ENCODE assay signal across 22 cellular contexts in genomic region chr22:20881869-20882815, GRCh38.
DNase-seq lines count a peak whose midpoint lies in the region; ATAC-seq and TF ChIP-seq lines count a peak whose summit lies in the region.
"Had no signal": no experiment of that assay in that cellular context is flagged by ENCODE, and none has a peak within 500 bp of the region (broad histone marks: within the 10 kb centered on the region; RNA-seq: fewer than 3 reads in every experiment).

No MANE protein-coding gene starts in this region.

- no peak overlapping the region for H3K4me3 Mint-ChIP-seq in activated naive CD4-positive, alpha-beta T cell treated with anti-CD3 and anti-CD28 coated beads, Interleukin-2, amount 10 ng/mL, durations not matched to agents 7 days and 5 days
- no peak overlapping the region for H3K4me3 Mint-ChIP-seq in stimulated activated effector memory CD8-positive, alpha-beta T cell treated with anti-CD3 and anti-CD28 coated beads, Interleukin-12 subunit alpha, Interleukin-12 subunit beta, amount 100 ng/mL, for 72 hours
- H3K4me3 Mint-ChIP-seq: CD14-positive monocyte; CD4-positive, alpha-beta T cell; CD8-positive, alpha-beta memory T cell; GM23338; H9 had no signal

- no peak for ATAC-seq in RWPE2 (ENCODE audit: low read depth)
- ATAC-seq in stimulated activated effector memory CD8-positive, alpha-beta T cell treated with anti-CD3 and anti-CD28 coated beads, Interleukin-12 subunit alpha, Interleukin-12 subunit beta, amount 100 ng/mL, for 72 hours = no peak
- ATAC-seq in HG02763 (IDR thresholded peaks at IDR 0.05; ENCODE audit: unreplicated experiment) = no peak
- ATAC-seq: GM12878, GM23338, HCT116 had no signal

- H3K4me1 Mint-ChIP-seq in activated naive CD4-positive, alpha-beta T cell treated with anti-CD3 and anti-CD28 coated beads, Interleukin-2, amount 10 ng/mL, durations not matched to agents 7 days and 5 days = no peaks in the 10 kb centered on the region
- peaks cover 11% of the 10 kb centered on the region for H3K4me1 Mint-ChIP-seq in stimulated activated effector memory CD8-positive, alpha-beta T cell treated with anti-CD3 and anti-CD28 coated beads, Interleukin-12 subunit alpha, Interleukin-12 subunit beta, amount 100 ng/mL, for 72 hours
- H3K4me1 Mint-ChIP-seq: CD8-positive, alpha-beta memory T cell; GM23338 had no signal

- no peaks in the 10 kb centered on the region for H3K27me3 Mint-ChIP-seq in activated naive CD4-positive, alpha-beta T cell treated with anti-CD3 and anti-CD28 coated beads, Interleukin-2, amount 10 ng/mL, durations not matched to agents 7 days and 5 days
- H3K27me3 Mint-ChIP-seq: CD4-positive, alpha-beta T cell; CD8-positive, alpha-beta memory T cell had no signal

- no peaks in the 10 kb centered on the region for H3K9me3 ChIP-seq in RWPE2 (ENCODE audit: severe bottlenecking)
- H3K9me3 ChIP-seq: BE2C; BLaER1 treated with 17β-estradiol and CSF1 and Interleukin-3, amounts not matched to agents 10 nM and 100 nM had no signal

- H3K36me3 Mint-ChIP-seq in activated naive CD4-positive, alpha-beta T cell treated with anti-CD3 and anti-CD28 coated beads, Interleukin-2, amount 10 ng/mL, durations not matched to agents 7 days and 5 days = peaks cover 34% of the 10 kb centered on the region
- H3K36me3 Mint-ChIP-seq in stimulated activated effector memory CD8-positive, alpha-beta T cell treated with anti-CD3 and anti-CD28 coated beads, Interleukin-12 subunit alpha, Interleukin-12 subunit beta, amount 100 ng/mL, for 72 hours = peaks cover 73% of the 10 kb centered on the region

- CTCF ChIA-PET in activated naive CD4-positive, alpha-beta T cell treated with anti-CD3 and anti-CD28 coated beads, Interleukin-2, amount 10 ng/mL, durations not matched to agents 7 days and 5 days (lab: Charles Lee) = no interaction called here

- peaks cover 9% of the 10 kb centered on the region for H3K4me1 ChIP-seq in RWPE2 (ENCODE audit: insufficient read depth, poor library complexity, severe bottlenecking)
- H3K4me1 ChIP-seq: BLaER1 treated with 17β-estradiol and CSF1 and Interleukin-3, amounts not matched to agents 10 nM and 100 nM had no signal

- no peak overlapping the region for H3K4me3 ChIP-seq in RWPE2 (ENCODE audit: severe bottlenecking)
- H3K4me3 ChIP-seq: BLaER1 treated with 17β-estradiol and CSF1 and Interleukin-3, amounts not matched to agents 10 nM and 100 nM; GM12878; GM23338 had no signal

- peak overlapping the region; percentile 64 for H3K27ac Mint-ChIP-seq in activated naive CD4-positive, alpha-beta T cell treated with anti-CD3 and anti-CD28 coated beads, Interleukin-2, amount 10 ng/mL, durations not matched to agents 7 days and 5 days
- peak overlapping the region; percentile 38 for H3K27ac Mint-ChIP-seq in stimulated activated effector memory CD8-positive, alpha-beta T cell treated with anti-CD3 and anti-CD28 coated beads, Interleukin-12 subunit alpha, Interleukin-12 subunit beta, amount 100 ng/mL, for 72 hours
- H3K27ac Mint-ChIP-seq: CD4-positive, alpha-beta T cell; GM23338 had no signal

- no peaks in the 10 kb centered on the region for H3K9me3 Mint-ChIP-seq in activated naive CD4-positive, alpha-beta T cell treated with anti-CD3 and anti-CD28 coated beads, Interleukin-2, amount 10 ng/mL, durations not matched to agents 7 days and 5 days
- no peaks in the 10 kb centered on the region for H3K9me3 Mint-ChIP-seq in stimulated activated effector memory CD8-positive, alpha-beta T cell treated with anti-CD3 and anti-CD28 coated beads, Interleukin-12 subunit alpha, Interleukin-12 subunit beta, amount 100 ng/mL, for 72 hours
- H3K9me3 Mint-ChIP-seq: CD14-positive monocyte; CD4-positive, alpha-beta T cell; CD8-positive, alpha-beta memory T cell; GM23338; H9 had no signal

- no peaks in the 10 kb centered on the region for H3K27me3 ChIP-seq in RWPE2 (ENCODE audit: insufficient read depth, poor library complexity, severe bottlenecking)
- H3K27me3 ChIP-seq: BE2C; BLaER1 treated with 17β-estradiol and CSF1 and Interleukin-3, amounts not matched to agents 10 nM and 100 nM had no signal

- TF ChIP-seq CTCF in RWPE2 (IDR thresholded peaks at IDR 0.05; ENCODE audit: poor library complexity, severe bottlenecking) (no peak), GM20000 (IDR thresholded peaks at IDR 0.05; ENCODE audit: extremely low read depth, missing control alignments) (no peak)

- H3K27ac ChIP-seq in RWPE2 (ENCODE audit: poor library complexity, severe bottlenecking) (peak overlapping the region; percentile 18), epithelial cell of prostate (peak overlapping the region; percentile 41)
- H3K27ac ChIP-seq: 22Rv1; BLaER1 treated with 17β-estradiol and CSF1 and Interleukin-3, amounts not matched to agents 10 nM and 100 nM had no signal

- H3K36me3 ChIP-seq in RWPE2 (ENCODE audit: low read depth) = peaks cover 34% of the 10 kb centered on the region

- no peak for DNase-seq in activated naive CD4-positive, alpha-beta T cell treated with anti-CD3 and anti-CD28 coated beads, Interleukin-2, amount 10 ng/mL, durations not matched to agents 7 days and 5 days
- no peak for DNase-seq in activated naive CD4-positive, alpha-beta T cell (lab: John Stamatoyannopoulos, UW)
- DNase-seq in RWPE2 (ENCODE audit: low spot score) = no peak
- DNase-seq in epithelial cell of prostate (ENCODE audit: low read depth, low spot score) = no peak
- DNase-seq in stimulated activated effector memory CD8-positive, alpha-beta T cell treated with anti-CD3 and anti-CD28 coated beads, Interleukin-12 subunit alpha, Interleukin-12 subunit beta, amount 100 ng/mL, for 72 hours (ENCODE audit: low spot score in 2 of 2) = no peak
- DNase-seq in AG20443 (ENCODE audit: low spot score) = no peak
- DNase-seq in GM20000 (ENCODE audit: low spot score) = no peak
- DNase-seq: AML-193; BE2C; CD4-positive, alpha-beta T cell; CD8-positive, alpha-beta memory T cell; DMS 273 treated with DMSO at 0.1 percent for 48 hours; DMS79; GDM1; H9 had no signal
